Comparison of ENCODE assay signal across 28 cellular contexts in the genomic region with DNA sequence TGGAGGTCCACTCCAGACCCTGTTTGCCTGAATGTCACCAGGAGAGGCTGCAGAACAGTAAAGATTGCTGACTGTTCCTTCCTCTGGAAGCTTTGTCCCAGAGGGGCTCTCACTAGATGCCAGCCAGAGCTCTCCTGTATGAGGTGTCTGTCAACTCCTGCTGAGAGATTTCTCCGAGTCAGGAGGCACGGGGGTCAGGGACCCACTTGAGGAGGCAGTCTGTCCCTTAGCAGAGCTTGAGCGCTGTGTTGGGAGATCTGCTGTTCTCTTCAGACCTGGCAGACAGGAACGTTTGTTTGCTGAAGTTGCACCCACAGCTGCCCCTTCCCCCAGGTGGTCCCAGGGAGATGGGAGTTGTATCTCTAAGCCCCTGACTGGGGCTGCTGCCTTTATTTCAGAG.
"Had no signal": no experiment of that assay in that cellular context is flagged by ENCODE, and none has a peak within 500 bp of the region (broad histone marks: within the 10 kb centered on the region; RNA-seq: fewer than 3 reads in every experiment).

No MANE protein-coding gene starts in this region.

- H3K27me3 ChIP-seq: gastrocnemius medialis, neural progenitor cell, right atrium auricular region, suprapubic skin, transverse colon, upper lobe of right lung, uterus had no signal

- H3K36me3 Mint-ChIP-seq: neural progenitor cell had no signal

- H3K4me3 ChIP-seq: gastrocnemius medialis, neural progenitor cell, prostate gland, right atrium auricular region, smooth muscle cell, suprapubic skin, transverse colon, upper lobe of right lung, uterus had no signal

- H3K4me3 Mint-ChIP-seq: endodermal cell, nephron, neural progenitor cell had no signal

- H3K4me1 ChIP-seq: gastrocnemius medialis, parathyroid adenoma, prostate gland, right atrium auricular region, suprapubic skin, transverse colon, upper lobe of right lung, uterus had no signal

- H3K27ac ChIP-seq: epithelial cell of prostate, gastrocnemius medialis, neural progenitor cell, parathyroid adenoma, prostate gland, right atrium auricular region, suprapubic skin, transverse colon, upper lobe of right lung, uterus had no signal

- H3K27ac Mint-ChIP-seq: endodermal cell, nephron, neural progenitor cell had no signal

- ATAC-seq: esophagus mucosa; gastrocnemius medialis; naive thymus-derived CD4-positive, alpha-beta T cell; sciatic nerve; stimulated activated naive CD8-positive, alpha-beta T cell treated with anti-CD3 and anti-CD28 coated beads, Interleukin-15, amount 100 ng/mL, for 72 hours; upper lobe of right lung had no signal

- H3K9me3 ChIP-seq: gastrocnemius medialis, prostate gland, right atrium auricular region, suprapubic skin, transverse colon, upper lobe of right lung, uterus had no signal

- DNase-seq: effector CD8-positive, alpha-beta T cell; endodermal cell; foreskin fibroblast; gastrocnemius medialis; head of caudate nucleus; mammary epithelial cell; mesendoderm; midbrain; naive thymus-derived CD4-positive, alpha-beta T cell; stimulated activated CD4-positive, alpha-beta T cell treated with anti-CD3 and anti-CD28 coated beads, Interleukin-12 subunit alpha, Interleukin-12 subunit beta, amount 100 ng/mL, for 4 hours; stimulated activated CD4-positive, alpha-beta T cell treated with anti-CD3 and anti-CD28 coated beads, Interleukin-1b, Interleukin-23, amount 100 ng/mL, for 48 hours; stimulated activated CD4-positive, alpha-beta T cell treated with anti-CD3 and anti-CD28 coated beads, Interleukin-4, amount 100 ng/mL, for 1 hour; stimulated activated CD8-positive, alpha-beta memory T cell treated with anti-CD3 and anti-CD28 coated beads, Interleukin-4, amount 100 ng/mL, for 48 hours; stimulated activated naive CD4-positive, alpha-beta T cell; stimulated activated naive CD8-positive, alpha-beta T cell treated with anti-CD3 and anti-CD28 coated beads, Interleukin-15, amount 100 ng/mL, for 72 hours; transverse colon; upper lobe of right lung; uterus had no signal

- H3K27me3 Mint-ChIP-seq: naive thymus-derived CD4-positive, alpha-beta T cell; stimulated activated naive CD8-positive, alpha-beta T cell treated with anti-CD3 and anti-CD28 coated beads, Interleukin-15, amount 100 ng/mL, for 72 hours had no signal

- H3K36me3 ChIP-seq: gastrocnemius medialis, neural progenitor cell, prostate gland, right atrium auricular region, suprapubic skin, transverse colon, upper lobe of right lung, uterus had no signal
